Comparison of ENCODE assay signal across 8 cellular contexts in the genomic region with DNA sequence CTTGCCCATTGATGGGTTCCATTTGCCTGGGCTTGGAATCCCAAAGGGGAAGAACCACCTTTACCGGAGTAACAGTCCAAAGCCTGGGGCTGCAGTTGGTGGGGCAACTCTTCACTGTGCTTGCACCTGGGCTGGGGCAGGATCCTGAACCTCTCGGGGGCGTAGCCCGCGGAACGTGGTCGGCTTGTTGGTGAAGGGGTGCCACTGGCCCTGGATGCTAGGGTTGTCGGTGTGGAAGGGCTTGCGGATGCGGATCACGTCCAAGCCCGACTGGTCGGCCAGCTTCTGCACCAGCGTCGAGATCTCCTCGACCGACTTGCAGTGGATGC. TPM values are rescaled to one million over a fixed set of nuclear protein-coding genes. Genes with fewer than 3 reads are reported as not detected.
A peak's percentile ranks its signal among the peaks of the same experiment; 100 is the strongest.
DNase-seq lines count a peak whose midpoint lies in the region; ATAC-seq and TF ChIP-seq lines count a peak whose summit lies in the region.

No MANE protein-coding gene starts in this region.

- DNase-seq in AG04449 (ENCODE audit: low read depth, low spot score) (no peak), IMR-90 (no peak), choroid plexus epithelial cell (ENCODE audit: low read depth) (no peak)
- DNase-seq in stimulated activated CD4-positive, alpha-beta T cell treated with anti-CD3 and anti-CD28 coated beads, Interleukin-12 subunit alpha, Interleukin-12 subunit beta, amount 100 ng/mL, for 4 hours = no peak

- 31% methylated on average over 12 of the region's 17 CpGs; no CpG with 5 or more reads in 1 of the 2 experiments for WGBS in IMR-90 (ENCODE audit: extremely low coverage in 2 of 2, insufficient read length in 1 of 2), 2 experiments

- H3K79me1 ChIP-seq in IMR-90 (ENCODE audit: low read depth in 1 of 2, low read length in 2 of 2) = peaks cover 60 to 67% of the 10 kb centered on the region in 2 experiments

- H3K4me1 ChIP-seq in IMR-90 (ENCODE audit: control insufficient read depth, insufficient read depth, low read length) (peaks cover 8% of the 10 kb centered on the region; the same call in 1 of the 2 replicates), muscle layer of colon (ENCODE audit: insufficient read depth, low read length) (peaks cover 34% of the 10 kb centered on the region)

- no peak overlapping the region for H2BK20ac ChIP-seq in IMR-90 (ENCODE audit: low read depth, low read length)

- H3K4me2 ChIP-seq in IMR-90 (ENCODE audit: low read depth, low read length) = peak overlapping the region; percentile 93

- ATAC-seq in IMR-90 (ENCODE audit: low read depth) (no peak), HG02870 (IDR thresholded peaks at IDR 0.05; ENCODE audit: unreplicated experiment) (no peak), HG03025 (IDR thresholded peaks at IDR 0.05; ENCODE audit: low FRiP score, unreplicated experiment) (no peak), GM18870 (IDR thresholded peaks at IDR 0.05; ENCODE audit: unreplicated experiment) (no peak)

- dilution Hi-C loops in IMR-90 (cut with HindIII; ENCODE audit: low sequenced_read_pairs, unreplicated experiment) = no loop called here

- no peak for TF ChIP-seq POLR2A in IMR-90 (IDR thresholded peaks at IDR 0.05; ENCODE audit: low read depth, low read length)

- H3K9me3 ChIP-seq in IMR-90 (ENCODE audit: control insufficient read depth, insufficient read depth, low read length) (no peaks in the 10 kb centered on the region), muscle layer of colon (ENCODE audit: low read length) (no peaks in the 10 kb centered on the region)

- in situ Hi-C loops in IMR-90 (cut with MboI; ENCODE audit: low sequenced_read_pairs) = no loop called here

- peak overlapping the region; percentile 98 for H2AK9ac ChIP-seq in IMR-90 (replicated peaks; ENCODE audit: low read depth, low read length, poor library complexity)

- H3K4ac ChIP-seq in IMR-90 (ENCODE audit: low read depth, low read length) = peak overlapping the region; percentile 99

- POLR2A ChIA-PET in AG04449 (lab: Yijun Ruan, JAX) (interaction anchor here (1.1 kb wide), 1 partner anchor 13 kb away, joined by 4 read pairs; a partner anchor contains a TSS), IMR-90 (lab: Charles Lee; ENCODE audit: unreplicated experiment) (no interaction called here)

- H3K9me1 ChIP-seq in IMR-90 (ENCODE audit: insufficient read depth, low read length) = peaks cover 9% of the 10 kb centered on the region

- H4K91ac ChIP-seq in IMR-90 (ENCODE audit: insufficient read depth, low read depth, low read length) = no peak overlapping the region; the same call in 1 of the 2 replicates

- no peak overlapping the region for H2BK5ac ChIP-seq in IMR-90 (ENCODE audit: low read depth, low read length, poor library complexity, severe bottlenecking)

- peak overlapping the region; percentile 99 for H2AFZ ChIP-seq in IMR-90 (replicated peaks; ENCODE audit: low read length, poor library complexity)

- peak overlapping the region; percentile 96 for H4K5ac ChIP-seq in IMR-90 (ENCODE audit: low read depth, low read length)

- 0 out of 2 replicates have a peak, but pooled peaks cover 3% of the 10 kb centered on the region for H4K20me1 ChIP-seq in IMR-90 (ENCODE audit: insufficient read depth, low read length)

- H3K18ac ChIP-seq in IMR-90 (ENCODE audit: low read depth, low read length) = no peak overlapping the region

- H2AK5ac ChIP-seq in IMR-90 (ENCODE audit: low read depth, low read length) = peak overlapping the region; percentile 88

- H3K36me3 ChIP-seq in IMR-90 (ENCODE audit: control insufficient read depth, insufficient read depth, low read length) = peaks cover 31% of the 10 kb centered on the region
- peaks cover 27% of the 10 kb centered on the region for H3K36me3 ChIP-seq in muscle layer of colon (ENCODE audit: insufficient read depth, low read length)

- peak overlapping the region; percentile 95 to 100; a peak in 3 of 4 replicates for H4K8ac ChIP-seq in IMR-90 (ENCODE audit: low read depth in 2 of 2, low read length in 2 of 2)

- no peak overlapping the region for H2BK120ac ChIP-seq in IMR-90 (ENCODE audit: low read depth, low read length)

- no peak overlapping the region for H2BK15ac ChIP-seq in IMR-90 (ENCODE audit: low read depth, low read length)

- TSS peak; percentile 95 for BruUV-seq in IMR-90 (replicated peaks; lab: Mats Ljungman, UMichigan)

- no peak overlapping the region for H3K56ac ChIP-seq in IMR-90 (ENCODE audit: extremely low read depth, insufficient read depth, low read length)

- H3K27ac ChIP-seq in IMR-90 (ENCODE audit: insufficient read depth, low read length) = peak overlapping the region; percentile 98
- peak overlapping the region; percentile 86 for H3K27ac ChIP-seq in muscle layer of colon (ENCODE audit: low read depth, low read length)

- H3K23ac ChIP-seq in IMR-90 (ENCODE audit: low read depth, low read length) = peak overlapping the region; percentile 73; the same call in 1 of the 2 replicates

- TF ChIP-seq CTCF in AG04449 (IDR thresholded peaks at IDR 0.05; ENCODE audit: insufficient read depth, low read length, missing control alignments) (no peak), IMR-90 (conservative IDR thresholded peaks at IDR 0.05; ENCODE audit: low read depth, low read length) (no peak), choroid plexus epithelial cell (conservative IDR thresholded peaks at IDR 0.05; ENCODE audit: low read depth, low read length) (no peak)

- TF ChIP-seq RAD21 in IMR-90 (IDR thresholded peaks at IDR 0.05; ENCODE audit: low read length) = no peak

- H3K27me3 ChIP-seq in IMR-90 (ENCODE audit: control insufficient read depth, insufficient read depth, low read length) = no peaks in the 10 kb centered on the region
- H3K27me3 ChIP-seq in muscle layer of colon (ENCODE audit: control insufficient read depth in 1 of 2, insufficient read depth in 2 of 2, low read length in 2 of 2) = no peaks in the 10 kb centered on the region

- peak overlapping the region; percentile 100 for H3K4me3 ChIP-seq in AG04449 (ENCODE audit: low read depth, low read length)
- H3K4me3 ChIP-seq in IMR-90 (ENCODE audit: insufficient read depth, low read depth, low read length) = peak overlapping the region; percentile 90
- peak overlapping the region; percentile 100 for H3K4me3 ChIP-seq in choroid plexus epithelial cell (ENCODE audit: low read depth, low read length)
- H3K4me3 ChIP-seq in muscle layer of colon (ENCODE audit: low read depth in 1 of 2, low read length in 2 of 2) = peak overlapping the region; percentile 87

- CTCF ChIA-PET in AG04449 (lab: Yijun Ruan, JAX) = interaction anchor here (0.6 to 26.4 kb wide), 9 partner anchors 9 to 72 kb away, joined by 3 to 803 read pairs (median 5); a partner anchor contains a TSS
- CTCF ChIA-PET in IMR-90 (lab: Yijun Ruan, JAX) = interaction anchor here (1.5 kb wide), 1 partner anchor 28 kb away, joined by 3 read pairs; no protein-coding TSS in a partner anchor

- H3K9ac ChIP-seq in IMR-90 (ENCODE audit: low read depth, low read length) (peak overlapping the region; percentile 97), muscle layer of colon (ENCODE audit: low read length) (peak overlapping the region; percentile 53)

- intact Hi-C loops in IMR-90 (cut with micrococcal nuclease) = no loop called here

- H3K14ac ChIP-seq in IMR-90 (replicated peaks; ENCODE audit: low read depth, low read length) = peak overlapping the region; percentile 99; the same call in 1 of the 2 replicates

TF ChIP-seq in IMR-90, 13 proteins besides CTCF, POLR2A, EP300 and RAD21:
- TF ChIP-seq MXI1 (IDR thresholded peaks at IDR 0.05; ENCODE audit: borderline replicate concordance, low read depth, low read length) (no peak), RFX5 (IDR thresholded peaks at IDR 0.05; ENCODE audit: low read depth, low read length) (no peak), CEBPB (IDR thresholded peaks at IDR 0.05; ENCODE audit: low read depth, low read length) (no peak), FOS (IDR thresholded peaks at IDR 0.05; ENCODE audit: low read depth, low read length) (no peak), NFE2L2 (IDR thresholded peaks at IDR 0.05; ENCODE audit: low read depth, low read length) (no peak), RCOR1 (IDR thresholded peaks at IDR 0.05; ENCODE audit: insufficient replicate concordance, low read length) (no peak), SMC3 (IDR thresholded peaks at IDR 0.05; ENCODE audit: low read depth, low read length) (no peak), CHD1 (IDR thresholded peaks at IDR 0.05; ENCODE audit: low read depth, low read length) (no peak)
- TF ChIP-seq, protein P1, sequence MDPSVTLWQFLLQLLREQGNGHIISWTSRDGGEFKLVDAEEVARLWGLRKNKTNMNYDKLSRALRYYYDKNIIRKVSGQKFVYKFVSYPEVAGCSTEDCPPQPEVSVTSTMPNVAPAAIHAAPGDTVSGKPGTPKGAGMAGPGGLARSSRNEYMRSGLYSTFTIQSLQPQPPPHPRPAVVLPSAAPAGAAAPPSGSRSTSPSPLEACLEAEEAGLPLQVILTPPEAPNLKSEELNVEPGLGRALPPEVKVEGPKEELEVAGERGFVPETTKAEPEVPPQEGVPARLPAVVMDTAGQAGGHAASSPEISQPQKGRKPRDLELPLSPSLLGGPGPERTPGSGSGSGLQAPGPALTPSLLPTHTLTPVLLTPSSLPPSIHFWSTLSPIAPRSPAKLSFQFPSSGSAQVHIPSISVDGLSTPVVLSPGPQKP (IDR thresholded peaks at IDR 0.05; ENCODE audit: borderline replicate concordance, low read depth, low read length) = no peak

RNA-seq across cellular contexts. Expression of a gene that starts 0.7 kb away (rescaled TPM):
- 56.4 and 61.3 TPM in 2 replicates for total RNA-seq in IMR-90 (2012; rRNA removed)
- 142 and 184 TPM in 2 replicates for polyA plus RNA-seq in IMR-90 (2012; rRNA removed)
- polyA plus RNA-seq in IMR-90 (2012; cell fraction: cytosol; rRNA removed) = 193 and 243 TPM in 2 replicates
- polyA plus RNA-seq in IMR-90 (2012; cell fraction: nucleus; rRNA removed; ENCODE audit: low replicate concordance) = 68.3 and 147 TPM in 2 replicates

RNA-seq across cellular contexts. Expression of a gene that starts 0.8 kb away (rescaled TPM):
- 8.8 and 8.9 TPM in 2 replicates for total RNA-seq in IMR-90 (2012; rRNA removed)
- polyA plus RNA-seq in IMR-90 (2012; rRNA removed) = 7.5 and 7.7 TPM in 2 replicates
- polyA plus RNA-seq in IMR-90 (2012; cell fraction: cytosol; rRNA removed) = 3.0 and 6.6 TPM in 2 replicates
- polyA plus RNA-seq in IMR-90 (2012; cell fraction: nucleus; rRNA removed; ENCODE audit: low replicate concordance) = 2.6 and 5.5 TPM in 2 replicates

RNA-seq across cellular contexts. Expression of a gene that starts 13.0 kb away (rescaled TPM):
- 17.8 and 19.2 TPM in 2 replicates for total RNA-seq in IMR-90 (2012; rRNA removed)
- polyA plus RNA-seq in IMR-90 (2012; rRNA removed) = 101 and 108 TPM in 2 replicates
- polyA plus RNA-seq in IMR-90 (2012; cell fraction: cytosol; rRNA removed) = 62.9 and 107 TPM in 2 replicates
- 135 and 272 TPM in 2 replicates for polyA plus RNA-seq in IMR-90 (2012; cell fraction: nucleus; rRNA removed; ENCODE audit: low replicate concordance)

RNA-seq across cellular contexts. Expression of a gene that starts 17.3 kb away (rescaled TPM):
- 0.56 and 0.90 TPM in 2 replicates for total RNA-seq in IMR-90 (2012; rRNA removed)
- 8.0 and 8.7 TPM in 2 replicates for polyA plus RNA-seq in IMR-90 (2012; rRNA removed)
- polyA plus RNA-seq in IMR-90 (2012; cell fraction: cytosol; rRNA removed) = 5.4 and 8.3 TPM in 2 replicates
- 22.6 and 25.8 TPM in 2 replicates for polyA plus RNA-seq in IMR-90 (2012; cell fraction: nucleus; rRNA removed; ENCODE audit: low replicate concordance)

RNA-seq across cellular contexts. Expression of a gene that starts 44.3 kb away (rescaled TPM):
- total RNA-seq in IMR-90 (2012; rRNA removed) = 0.83 and 0.90 TPM in 2 replicates
- polyA plus RNA-seq in IMR-90 (2012; rRNA removed) = 1.5 and 1.8 TPM in 2 replicates
- polyA plus RNA-seq in IMR-90 (2012; cell fraction: cytosol; rRNA removed) = 0.97 and 2.0 TPM in 2 replicates
- 6.5 and 8.7 TPM in 2 replicates for polyA plus RNA-seq in IMR-90 (2012; cell fraction: nucleus; rRNA removed; ENCODE audit: low replicate concordance)
